In the genomic region with DNA sequence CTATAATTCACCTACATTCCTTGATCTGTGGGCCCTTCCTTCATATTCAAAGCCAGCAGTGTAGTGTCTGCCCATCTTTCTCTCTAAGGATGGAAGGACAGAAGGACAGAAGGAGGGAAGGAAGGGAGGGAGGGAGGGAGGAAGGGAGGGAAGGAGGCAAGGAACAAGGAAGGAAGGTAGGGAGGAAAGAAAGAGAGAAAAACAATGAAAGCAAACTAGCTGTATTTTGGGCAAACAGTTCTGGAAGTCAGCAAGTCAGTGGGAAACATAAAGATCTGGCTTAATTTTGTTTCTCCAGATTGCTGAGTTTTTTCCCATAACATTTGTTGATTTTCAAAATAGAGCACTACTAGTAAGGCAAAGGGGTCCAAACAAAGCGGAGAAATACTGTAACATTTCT, we compare ENCODE assay signal across 34 cellular contexts.
"Had no signal": no experiment of that assay in that cellular context is flagged by ENCODE, and none has a peak within 500 bp of the region (broad histone marks: within the 10 kb centered on the region; RNA-seq: fewer than 3 reads in every experiment).

No MANE protein-coding gene starts in this region.

- H3K27me3 ChIP-seq: MG63 had no signal

- H3K9me3 ChIP-seq: MG63 had no signal

- H3K36me3 ChIP-seq: MG63 had no signal

- DNase-seq: Karpas-422, Kasumi-1, MG63, MM.1S, MV-4-11, NCI-H1048, NCI-H1092, NCI-H1092 treated with DMSO at 0.1 percent for 48 hours, NCI-H1105, NCI-H1105 treated with DMSO at 0.1 percent for 48 hours, NCI-H1417, NCI-H1417 treated with DMSO at 0.1 percent for 48 hours, NCI-H1436, NCI-H1436 treated with DMSO at 0.1 percent for 48 hours, NCI-H146, NCI-H1694, NCI-H1694 treated with DMSO at 0.1 percent for 48 hours, NCI-H187, NCI-H187 treated with DMSO at 0.1 percent for 48 hours, NCI-H1930, NCI-H2029, NCI-H2029 treated with DMSO at 0.1 percent for 48 hours, NCI-H2081, NCI-H2081 treated with DMSO at 0.1 percent for 48 hours, NCI-H2107, NCI-H2171, NCI-H2171 treated with DMSO at 0.1 percent for 48 hours, NCI-H2227 treated with DMSO at 0.1 percent for 48 hours, NCI-H226, NCI-H345, NCI-H446, NCI-H446 treated with DMSO at 0.1 percent for 48 hours, NCI-H510A, NCI-H510A treated with DMSO at 0.1 percent for 48 hours had no signal

- H3K4me3 ChIP-seq: MG63 had no signal
